21 cellular contexts compared by ENCODE assay signal in the genomic region with DNA sequence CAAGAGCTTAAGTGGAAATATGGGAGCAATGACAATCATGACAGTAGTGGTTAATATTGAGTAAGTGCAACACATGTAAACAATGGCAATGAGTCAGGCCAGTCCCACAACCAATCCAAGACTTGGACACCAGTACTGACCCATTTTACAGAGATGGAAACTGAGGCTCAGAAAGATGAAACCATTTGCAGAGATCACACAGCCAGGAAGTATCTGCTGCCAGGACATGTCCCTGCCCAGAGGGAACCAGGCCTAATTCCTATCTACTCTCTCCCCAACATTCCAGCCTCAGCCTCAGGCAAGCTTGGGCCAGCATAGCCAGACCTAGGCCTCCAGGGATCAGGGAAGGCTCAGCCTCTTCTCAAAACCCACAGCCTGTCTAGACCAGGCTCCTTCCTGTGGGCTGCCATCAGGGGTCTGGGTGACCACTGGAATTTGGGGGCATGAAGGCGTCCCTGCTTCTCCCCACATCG.
DNase-seq lines count a peak whose midpoint lies in the region; ATAC-seq, FAIRE-seq and TF ChIP-seq lines count a peak whose summit lies in the region.
"Had no signal": no experiment of that assay in that cellular context is flagged by ENCODE, and none has a peak within 500 bp of the region (broad histone marks: within the 10 kb centered on the region; RNA-seq: fewer than 3 reads in every experiment).

No MANE protein-coding gene starts in this region.

- peak overlapping the region in 2 of 3 experiments; percentile 15 to 71 for H3K27ac Mint-ChIP-seq in nephron
- no peak overlapping the region for H3K27ac Mint-ChIP-seq in Caco-2 (ENCODE audit: unreplicated experiment)
- H3K27ac Mint-ChIP-seq: activated CD8-positive, alpha-beta memory T cell treated with anti-CD3 and anti-CD28 coated beads, Interleukin-2, amount 10 ng/mL, durations not matched to agents 7 days and 5 days; activated naive CD8-positive, alpha-beta T cell treated with anti-CD3 and anti-CD28 coated beads, Interleukin-2, amount 10 ng/mL, durations not matched to agents 7 days and 5 days; stimulated activated naive CD8-positive, alpha-beta T cell treated with anti-CD3 and anti-CD28 coated beads, Interleukin-15, Interleukin-2, amounts not matched to agents 100 ng/mL and 50 ng/mL, for 24 hours had no signal

- CTCF ChIA-PET in Panc1 (lab: Charles Lee) (no interaction called here), H1 (lab: Charles Lee; ENCODE audit: partially characterized antibody) (interaction anchor here (0.7 to 3.3 kb wide), 28 partner anchors 8 to 576 kb away, joined by 3 to 15 read pairs (median 4); no protein-coding TSS in a partner anchor), Caco-2 (lab: Charles Lee) (no interaction called here)

- H3K9ac ChIP-seq in BLaER1 (no peak overlapping the region; the same call in 1 of the 2 replicates), H1 (replicated peaks in 1 of 4; ENCODE audit: extremely low read depth in 1 of 4, low read depth in 3 of 4, low read length in 3 of 4) (no peak overlapping the region)
- H3K9ac ChIP-seq: KMS-11 had no signal

- in situ Hi-C loops in Panc1 (cut with HindIII; ENCODE audit: low pct_unique_long_range_greater_than_20kb, low sequenced_read_pairs), result no loop called here

- WGBS in H1 (ENCODE audit: extremely low coverage in 1 of 2, insufficient coverage in 1 of 2, insufficient read length in 1 of 2, insufficient replicate concordance in 2 of 2, low coverage in 1 of 2, low lambda C conversion rate in 2 of 2, missing lambda C conversion rate in 1 of 2), 2 experiments, result 94% methylated on average over 2 of the region's 2 CpGs; no CpG with 5 or more reads in 1 of the 2 experiments

- H2BK5ac ChIP-seq in H1 (ENCODE audit: low read depth, low read length), result peak overlapping the region; percentile 52; the same call in 1 of the 2 replicates

- no peak overlapping the region for H3K23ac ChIP-seq in H1 (ENCODE audit: insufficient read length)

- H4K20me1 ChIP-seq in BLaER1, result no peaks in the 10 kb centered on the region
- no peaks in the 10 kb centered on the region for H4K20me1 ChIP-seq in H1 (replicated peaks in 1 of 2; ENCODE audit: control insufficient read depth in 1 of 2, insufficient read depth in 2 of 2, low read length in 2 of 2)

- H2AFZ ChIP-seq in H1 (ENCODE audit: low read length), result no peak overlapping the region
- H2AFZ ChIP-seq: hepatocyte had no signal

- no peak for DNase-seq in Panc1 (ENCODE audit: low read depth, low spot score)
- DNase-seq in H1 (ENCODE audit: low read depth in 1 of 2, low spot score in 2 of 2), result no peak
- no peak for DNase-seq in activated CD8-positive, alpha-beta memory T cell treated with anti-CD3 and anti-CD28 coated beads for 24 hours
- DNase-seq in Right ventricle myocardium superior, result no peak
- no peak for DNase-seq in Caco-2
- DNase-seq: activated gamma-delta T cell; activated T-cell treated with anti-CD3 and anti-CD28 coated beads, Interleukin-2, amount 50 U/mL, for 4 hours; GF-D8; NCI-H1105 treated with DMSO at 0.1 percent for 48 hours; NCI-H187 treated with DMSO at 0.1 percent for 48 hours had no signal

- peak overlapping the region; percentile 80; the same call in 1 of the 2 replicates for H2BK20ac ChIP-seq in H1 (ENCODE audit: low read length)

- POLR2A ChIA-PET in Panc1 (lab: Charles Lee) (no interaction called here), H1 (lab: Charles Lee; ENCODE audit: partially characterized antibody) (no interaction called here), Caco-2 (lab: Charles Lee) (no interaction called here)

- H3K27me3 Mint-ChIP-seq in nephron (ENCODE audit: low read depth) (peaks cover 23% of the 10 kb centered on the region), Caco-2 (ENCODE audit: insufficient read depth, unreplicated experiment) (peaks cover 4% of the 10 kb centered on the region)
- H3K27me3 Mint-ChIP-seq: activated CD8-positive, alpha-beta memory T cell treated with anti-CD3 and anti-CD28 coated beads, Interleukin-2, amount 10 ng/mL, durations not matched to agents 7 days and 5 days had no signal

- H3K9me3 Mint-ChIP-seq in nephron (peaks cover 6% of the 10 kb centered on the region), Caco-2 (ENCODE audit: unreplicated experiment) (no peaks in the 10 kb centered on the region)
- H3K9me3 Mint-ChIP-seq: activated naive CD8-positive, alpha-beta T cell treated with anti-CD3 and anti-CD28 coated beads, Interleukin-2, amount 10 ng/mL, durations not matched to agents 7 days and 5 days had no signal

- no peak for TF ChIP-seq EP300 in H1 (IDR thresholded peaks at IDR 0.05; ENCODE audit: borderline replicate concordance in 1 of 2, low read depth in 2 of 2, low read length in 2 of 2)

- ATAC-seq in Panc1 (no peak), Right ventricle myocardium superior (ENCODE audit: poor library complexity) (no peak)
- ATAC-seq: activated CD8-positive, alpha-beta memory T cell treated with anti-CD3 and anti-CD28 coated beads, Interleukin-2, amount 10 ng/mL, durations not matched to agents 7 days and 5 days; activated T-cell treated with anti-CD3 and anti-CD28 coated beads, Interleukin-2, amount 50 U/mL, for 4 hours had no signal

- H3K4me1 ChIP-seq in BLaER1 (peaks cover 31% of the 10 kb centered on the region), Panc1 (ENCODE audit: control insufficient read depth, insufficient read depth, low read length) (no peaks in the 10 kb centered on the region), H1 (replicated peaks in 1 of 4; ENCODE audit: control insufficient read depth in 3 of 4, insufficient read depth in 4 of 4, low read length in 3 of 4) (peaks cover 0 to 4% (median 1%) of the 10 kb centered on the region in 4 experiments; a peak in 4 of 7 replicates), Caco-2 (no peaks in the 10 kb centered on the region)
- H3K4me1 ChIP-seq: prostate gland, testis had no signal

- TF ChIP-seq CTCF in Panc1 (IDR thresholded peaks at IDR 0.05) (no peak), H1 (IDR thresholded peaks at IDR 0.05; ENCODE audit: control extremely low read depth in 1 of 3, insufficient read depth in 1 of 3, low read depth in 1 of 3, low read length in 3 of 3) (no peak), nephron (IDR thresholded peaks at IDR 0.05; ENCODE audit: unreplicated experiment in 3 of 3) (no peak), Caco-2 (IDR thresholded peaks at IDR 0.05; ENCODE audit: insufficient read depth in 1 of 2, low read depth in 1 of 2, low read length in 1 of 2, severe bottlenecking in 1 of 2, unreplicated experiment in 1 of 2) (no peak)

- H3K36me3 Mint-ChIP-seq in nephron (ENCODE audit: low read depth) (no peaks in the 10 kb centered on the region), Caco-2 (ENCODE audit: insufficient read depth, unreplicated experiment) (no peaks in the 10 kb centered on the region)
- H3K36me3 Mint-ChIP-seq: activated CD8-positive, alpha-beta memory T cell treated with anti-CD3 and anti-CD28 coated beads, Interleukin-2, amount 10 ng/mL, durations not matched to agents 7 days and 5 days; activated naive CD8-positive, alpha-beta T cell treated with anti-CD3 and anti-CD28 coated beads, Interleukin-2, amount 10 ng/mL, durations not matched to agents 7 days and 5 days had no signal

- H3K4me3 ChIP-seq in BLaER1 (no peak overlapping the region), Panc1 (ENCODE audit: low read depth in 2 of 2, low read length in 2 of 2) (no peak overlapping the region), H1 (ENCODE audit: extremely low read depth in 1 of 4, insufficient read depth in 2 of 4, low read depth in 3 of 4, low read length in 4 of 4) (no peak overlapping the region), Caco-2 (ENCODE audit: low read depth, low read length) (no peak overlapping the region)
- H3K4me3 ChIP-seq: hepatocyte, prostate gland, testis had no signal

- no peak overlapping the region for H4K8ac ChIP-seq in H1 (ENCODE audit: extremely low read depth, insufficient read depth, low read length)

- no peak overlapping the region for H2BK120ac ChIP-seq in H1 (replicated peaks; ENCODE audit: low read depth, low read length)

- H3K23me2 ChIP-seq in H1 (ENCODE audit: low read depth, low read length), result no peaks in the 10 kb centered on the region

- peak overlapping the region; percentile 23; the same call in 1 of the 2 replicates for H3K27ac ChIP-seq in BLaER1
- H3K27ac ChIP-seq in Panc1 (ENCODE audit: low read length), result peak overlapping the region; percentile 34
- no peak overlapping the region for H3K27ac ChIP-seq in H1 (ENCODE audit: low read depth, low read length)
- H3K27ac ChIP-seq: hepatocyte, KMS-11, neutrophil, prostate gland, testis had no signal

- intact Hi-C loops in Panc1 (cut with micrococcal nuclease; ENCODE audit: unreplicated experiment), result loop anchor here (5.0 kb wide), 1 partner anchor 396 kb away; the partner anchor contains the start of gene MN1
- intact Hi-C loops in Right ventricle myocardium superior (cut with DNase I), result loop anchor here (5.0 kb wide), 1 partner anchor 396 kb away; the partner anchor contains the start of gene MN1
- intact Hi-C loops in Caco-2 (cut with micrococcal nuclease; ENCODE audit: unreplicated experiment), result loop anchor here (1.0 kb wide), 1 partner anchor 398 kb away; no protein-coding TSS in a partner anchor

- no peak overlapping the region for H3K56ac ChIP-seq in H1 (replicated peaks; ENCODE audit: insufficient read length, low read depth, low read length)

- no peak overlapping the region for H2AK5ac ChIP-seq in H1 (ENCODE audit: low read depth, low read length)

- H3K9me3 ChIP-seq in BLaER1, result no peaks in the 10 kb centered on the region; the same call in 1 of the 2 replicates
- no peaks in the 10 kb centered on the region for H3K9me3 ChIP-seq in Panc1 (ENCODE audit: control insufficient read depth, insufficient read depth, low read depth, low read length)
- H3K9me3 ChIP-seq in H1 (ENCODE audit: insufficient read depth in 2 of 2, low read depth in 1 of 2, low read length in 1 of 2), result no peaks in the 10 kb centered on the region
- H3K9me3 ChIP-seq in Caco-2, result no peaks in the 10 kb centered on the region
- H3K9me3 ChIP-seq: neutrophil, prostate gland, testis had no signal

- no peak overlapping the region for H3K4ac ChIP-seq in H1 (replicated peaks; ENCODE audit: insufficient read length, low read depth, low read length)

- H3K14ac ChIP-seq in H1 (ENCODE audit: insufficient read length), result no peak overlapping the region

- FAIRE-seq in H1 (lab: Jason Lieb, UNC), result no peak
- FAIRE-seq: RCC 7860 had no signal

- no peak overlapping the region for H4K5ac ChIP-seq in H1 (ENCODE audit: insufficient read length, low read depth, low read length)

- peaks cover 14% of the 10 kb centered on the region for H3K4me1 Mint-ChIP-seq in nephron
- no peaks in the 10 kb centered on the region for H3K4me1 Mint-ChIP-seq in Caco-2 (ENCODE audit: low read depth, unreplicated experiment)

- no peak for TF ChIP-seq RAD21 in H1 (IDR thresholded peaks at IDR 0.05 in 1 of 2, conservative IDR thresholded peaks at IDR 0.05 in 1 of 2; ENCODE audit: low read depth in 2 of 2, low read length in 2 of 2)

- TF ChIP-seq POLR2A in H1 (IDR thresholded peaks at IDR 0.05; ENCODE audit: control extremely low read depth in 1 of 2, low read depth in 2 of 2, low read length in 2 of 2), result no peak

- H3K79me2 ChIP-seq in H1 (ENCODE audit: control insufficient read depth in 1 of 2, insufficient read depth in 2 of 2, low read length in 2 of 2), result no peaks in the 10 kb centered on the region
- H3K79me2 ChIP-seq: hepatocyte had no signal

- H3K18ac ChIP-seq in H1 (ENCODE audit: extremely low read depth, low read length), result no peak overlapping the region

- H4K91ac ChIP-seq in H1 (replicated peaks; ENCODE audit: insufficient read length, low read length), result no peak overlapping the region

- H3K4me2 ChIP-seq in BLaER1 (no peak overlapping the region), H1 (ENCODE audit: insufficient read depth in 1 of 2, low read depth in 2 of 2, low read length in 2 of 2) (no peak overlapping the region)
- H3K4me2 ChIP-seq: hepatocyte, KMS-11 had no signal

- H3K36me3 ChIP-seq in BLaER1 (no peaks in the 10 kb centered on the region), Panc1 (ENCODE audit: control insufficient read depth, insufficient read depth, low read length) (no peaks in the 10 kb centered on the region), H1 (ENCODE audit: control insufficient read depth in 2 of 4, insufficient read depth in 4 of 4, low read length in 3 of 4) (no peaks in the 10 kb centered on the region), Caco-2 (ENCODE audit: control insufficient read depth, insufficient read depth, low read length) (no peaks in the 10 kb centered on the region)
- H3K36me3 ChIP-seq: neutrophil, prostate gland had no signal

- no peaks in the 10 kb centered on the region for H3K79me1 ChIP-seq in H1 (ENCODE audit: low read depth, low read length)

- H3K27me3 ChIP-seq in BLaER1, result no peaks in the 10 kb centered on the region
- H3K27me3 ChIP-seq in Panc1 (ENCODE audit: control insufficient read depth, insufficient read depth, low read length), result no peaks in the 10 kb centered on the region
- no peaks in the 10 kb centered on the region for H3K27me3 ChIP-seq in H1 (replicated peaks in 1 of 4; ENCODE audit: control insufficient read depth in 3 of 4, extremely low read depth in 1 of 4, insufficient read depth in 3 of 4, low read length in 3 of 4)
- no peaks in the 10 kb centered on the region for H3K27me3 ChIP-seq in Caco-2 (replicated peaks; ENCODE audit: control insufficient read depth, insufficient read depth, low read length)
- H3K27me3 ChIP-seq: hepatocyte, neutrophil, testis had no signal

- H3K4me3 Mint-ChIP-seq in nephron (no peak overlapping the region), Caco-2 (ENCODE audit: unreplicated experiment) (no peak overlapping the region)
- H3K4me3 Mint-ChIP-seq: activated CD8-positive, alpha-beta memory T cell treated with anti-CD3 and anti-CD28 coated beads, Interleukin-2, amount 10 ng/mL, durations not matched to agents 7 days and 5 days; activated naive CD8-positive, alpha-beta T cell treated with anti-CD3 and anti-CD28 coated beads, Interleukin-2, amount 10 ng/mL, durations not matched to agents 7 days and 5 days; activated T-cell treated with anti-CD3 and anti-CD28 coated beads, Interleukin-2, amount 50 U/mL, for 4 hours; stimulated activated naive CD8-positive, alpha-beta T cell treated with anti-CD3 and anti-CD28 coated beads, Interleukin-15, Interleukin-2, amounts not matched to agents 100 ng/mL and 50 ng/mL, for 24 hours had no signal

- no TSS peak for BruUV-seq in Panc1 (replicated peaks; lab: Mats Ljungman, UMichigan)
- no TSS peak for BruUV-seq in Caco-2 (replicated peaks; lab: Mats Ljungman, UMichigan)

- H2BK12ac ChIP-seq in H1 (ENCODE audit: low read depth, low read length), result peak overlapping the region; percentile 75; the same call in 1 of the 2 replicates

- peak overlapping the region; percentile 46; the same call in 1 of the 2 replicates for H2BK15ac ChIP-seq in H1 (ENCODE audit: low read length)
